ENCODE assay signal across 28 cellular contexts in the genomic region with DNA sequence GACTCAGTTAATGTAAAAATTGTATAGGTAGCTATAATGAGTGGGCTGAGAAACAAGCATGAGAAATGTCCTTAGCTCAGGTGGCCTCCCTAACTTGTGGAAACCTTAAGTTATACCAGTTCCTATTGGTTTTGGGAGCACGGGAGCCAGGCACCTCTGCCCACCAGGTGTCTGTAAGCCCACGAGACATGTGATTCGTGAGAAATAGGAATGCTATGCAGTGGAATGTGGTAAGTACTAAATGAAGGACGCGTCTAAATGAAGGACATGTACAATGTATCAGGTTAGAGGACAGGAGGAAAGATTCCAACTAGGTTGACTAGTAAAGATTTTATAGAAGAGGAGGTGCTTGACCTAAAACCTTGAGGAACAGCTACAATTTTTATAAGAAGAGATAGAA. TPM values are rescaled to one million over a fixed set of nuclear protein-coding genes. Genes with fewer than 3 reads are reported as not detected.
"Had no signal": no experiment of that assay in that cellular context is flagged by ENCODE, and none has a peak within 500 bp of the region (broad histone marks: within the 10 kb centered on the region; RNA-seq: fewer than 3 reads in every experiment).

No MANE protein-coding gene starts in this region.

- H3K27me3 Mint-ChIP-seq: activated B cell treated with CpG ODN at 0.5 μM for 24 hours; activated CD8-positive, alpha-beta T cell treated with anti-CD3 and anti-CD28 coated beads for 36 hours; activated naive CD4-positive, alpha-beta T cell treated with anti-CD3 and anti-CD28 coated beads, Interleukin-2, amount 50 U/mL, for 24 hours; activated T-helper 17 cell treated with anti-CD3 and anti-CD28 coated beads, Interleukin-2, amount 50 U/mL, for 72 hours; progenitor cell of endocrine pancreas; stimulated activated naive B cell treated with anti-CD40 and anti-IgM and Interleukin-4, amounts not matched to agents 10 μg/mL and 1 μg/mL and 100 μg/mL, for 72 hours; T-cell had no signal

- H3K27me3 ChIP-seq: heart left ventricle, ovary, sigmoid colon, stomach, suprapubic skin, tibial artery, upper lobe of right lung had no signal

- H3K4me3 Mint-ChIP-seq: activated B cell treated with CpG ODN at 0.5 μM for 24 hours; activated CD8-positive, alpha-beta T cell treated with anti-CD3 and anti-CD28 coated beads for 36 hours; activated naive CD4-positive, alpha-beta T cell treated with anti-CD3 and anti-CD28 coated beads, Interleukin-2, amount 50 U/mL, for 24 hours; activated T-cell treated with anti-CD3 and anti-CD28 coated beads, Interleukin-2, amount 50 U/mL, for 4 hours; activated T-helper 17 cell treated with anti-CD3 and anti-CD28 coated beads, Interleukin-2, amount 50 U/mL, for 72 hours; stimulated activated naive B cell treated with anti-CD40 and anti-IgM and Interleukin-4, amounts not matched to agents 10 μg/mL and 1 μg/mL and 100 μg/mL, for 72 hours; T-cell; T-helper 2 cell treated with Interferon-gamma antibody and Interleukin-4, amounts not matched to agents 5 μg/mL and 100 μg/mL, for 36 hours had no signal

- H3K27ac ChIP-seq: heart left ventricle, left ventricle myocardium inferior, ovary, sigmoid colon, stomach, suprapubic skin, tibial artery, upper lobe of right lung had no signal

- H3K4me3 ChIP-seq: heart left ventricle, left ventricle myocardium inferior, ovary, sigmoid colon, stomach, suprapubic skin, tibial artery, upper lobe of right lung had no signal

- ATAC-seq: activated CD8-positive, alpha-beta T cell treated with anti-CD3 and anti-CD28 coated beads for 36 hours; activated T-cell treated with anti-CD3 and anti-CD28 coated beads, Interleukin-2, amount 50 U/mL, for 4 hours; activated T-helper 17 cell treated with anti-CD3 and anti-CD28 coated beads, Interleukin-2, amount 50 U/mL, for 72 hours; esophagus mucosa; heart left ventricle; stimulated activated naive B cell treated with anti-CD40 and anti-IgM and Interleukin-4, amounts not matched to agents 10 μg/mL and 1 μg/mL and 100 μg/mL, for 72 hours; T-cell; upper lobe of right lung had no signal

- H3K27ac Mint-ChIP-seq: activated B cell treated with CpG ODN at 0.5 μM for 24 hours; activated CD8-positive, alpha-beta T cell treated with anti-CD3 and anti-CD28 coated beads for 36 hours; activated naive CD4-positive, alpha-beta T cell treated with anti-CD3 and anti-CD28 coated beads, Interleukin-2, amount 50 U/mL, for 24 hours; activated T-helper 17 cell treated with anti-CD3 and anti-CD28 coated beads, Interleukin-2, amount 50 U/mL, for 72 hours; progenitor cell of endocrine pancreas; stimulated activated naive B cell treated with anti-CD40 and anti-IgM and Interleukin-4, amounts not matched to agents 10 μg/mL and 1 μg/mL and 100 μg/mL, for 72 hours; T-cell; T-helper 2 cell treated with Interferon-gamma antibody and Interleukin-4, amounts not matched to agents 5 μg/mL and 100 μg/mL, for 36 hours had no signal

- H3K36me3 ChIP-seq: left ventricle myocardium inferior, ovary, sigmoid colon, suprapubic skin, tibial artery had no signal

- H3K4me1 Mint-ChIP-seq: activated naive CD4-positive, alpha-beta T cell treated with anti-CD3 and anti-CD28 coated beads, Interleukin-2, amount 50 U/mL, for 24 hours; activated T-helper 17 cell treated with anti-CD3 and anti-CD28 coated beads, Interleukin-2, amount 50 U/mL, for 72 hours; stimulated activated naive B cell treated with anti-CD40 and anti-IgM and Interleukin-4, amounts not matched to agents 10 μg/mL and 1 μg/mL and 100 μg/mL, for 72 hours; T-cell had no signal

- H3K9me3 ChIP-seq: heart left ventricle, left ventricle myocardium inferior, ovary, sigmoid colon, stomach, suprapubic skin, tibial artery, upper lobe of right lung had no signal

- H3K4me1 ChIP-seq: left ventricle myocardium inferior, sigmoid colon, stomach, suprapubic skin, tibial artery, upper lobe of right lung had no signal

- H3K9me3 Mint-ChIP-seq: activated B cell treated with CpG ODN at 0.5 μM for 24 hours; activated CD8-positive, alpha-beta T cell treated with anti-CD3 and anti-CD28 coated beads for 36 hours; activated naive CD4-positive, alpha-beta T cell treated with anti-CD3 and anti-CD28 coated beads, Interleukin-2, amount 50 U/mL, for 24 hours; activated T-cell treated with anti-CD3 and anti-CD28 coated beads, Interleukin-2, amount 50 U/mL, for 4 hours; activated T-helper 17 cell treated with anti-CD3 and anti-CD28 coated beads, Interleukin-2, amount 50 U/mL, for 72 hours; stimulated activated naive B cell treated with anti-CD40 and anti-IgM and Interleukin-4, amounts not matched to agents 10 μg/mL and 1 μg/mL and 100 μg/mL, for 72 hours; T-cell; T-helper 2 cell treated with Interferon-gamma antibody and Interleukin-4, amounts not matched to agents 5 μg/mL and 100 μg/mL, for 36 hours had no signal

- DNase-seq: activated B cell treated with CpG ODN at 0.5 μM for 24 hours; activated CD4-positive, alpha-beta T cell treated with anti-CD3 and anti-CD28 coated beads, Interleukin-2, amount 50 U/mL, for 1 hour; activated CD8-positive, alpha-beta T cell treated with anti-CD3 and anti-CD28 coated beads for 36 hours; activated T-cell treated with anti-CD3 and anti-CD28 coated beads, Interleukin-2, amount 50 U/mL, for 4 hours; anterior cingulate cortex; heart left ventricle; hypothalamus; left ventricle myocardium inferior; ovary; retina; sigmoid colon; small intestine; stimulated activated CD4-positive, alpha-beta T cell treated with anti-CD3 and anti-CD28 coated beads, Interleukin-1b, Interleukin-23, amount 100 ng/mL, for 48 hours; stimulated activated CD4-positive, alpha-beta T cell treated with anti-CD3 and anti-CD28 coated beads, Interleukin-4, amount 100 ng/mL, for 4 hours; stimulated activated CD8-positive, alpha-beta memory T cell treated with anti-CD3 and anti-CD28 coated beads, Interleukin-4, amount 100 ng/mL, for 48 hours; stimulated activated naive B cell treated with anti-CD40 and anti-IgM and Interleukin-4, amounts not matched to agents 10 μg/mL and 1 μg/mL and 100 μg/mL, for 72 hours; stomach; T-cell; tibial artery; upper lobe of right lung had no signal

RNA-seq across cellular contexts. Expression of a gene that starts 46.0 kb away (rescaled TPM):
- total RNA-seq: activated B cell treated with CpG ODN at 0.5 μM for 24 hours; activated CD8-positive, alpha-beta T cell treated with anti-CD3 and anti-CD28 coated beads for 36 hours; lung microvascular endothelial cell; progenitor cell of endocrine pancreas had no signal
- polyA plus RNA-seq: neural cell had no signal
